ENCODE assay signal across 27 cellular contexts in the genomic region with DNA sequence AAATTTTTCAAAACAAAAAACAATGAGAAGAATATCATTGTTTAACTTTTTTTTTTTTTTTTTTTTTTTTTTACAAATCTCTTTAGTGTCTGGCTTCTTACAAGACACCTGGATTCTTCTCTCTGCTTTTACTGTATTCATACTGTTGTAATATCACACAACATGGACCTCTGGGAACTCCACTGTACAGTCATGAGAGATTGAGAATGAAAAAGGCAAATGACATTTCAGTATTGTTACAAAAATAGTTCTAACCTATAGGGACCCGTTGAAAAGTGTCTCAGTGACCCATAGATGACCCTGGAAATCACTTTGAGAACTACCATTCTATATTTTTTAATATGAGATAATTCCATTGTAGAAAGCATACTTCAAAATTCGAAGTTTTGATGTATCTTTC.
"Had no signal": no experiment of that assay in that cellular context is flagged by ENCODE, and none has a peak within 500 bp of the region (broad histone marks: within the 10 kb centered on the region; RNA-seq: fewer than 3 reads in every experiment).

No MANE protein-coding gene starts in this region.

- DNase-seq: activated CD4-positive, alpha-beta memory T cell treated with anti-CD3 and anti-CD28 coated beads for 36 hours; activated CD4-positive, alpha-beta T cell treated with anti-CD3 and anti-CD28 coated beads, Interleukin-2, amount 10 ng/mL, durations not matched to agents 7 days and 5 days; activated CD4-positive, CD25-positive, alpha-beta regulatory T cell; activated CD8-positive, alpha-beta memory T cell treated with anti-CD3 and anti-CD28 coated beads for 24 hours; activated gamma-delta T cell treated with Interleukin-2 at 50 U/mL for 16 hours; activated naive CD4-positive, alpha-beta T cell treated with anti-CD3 and anti-CD28 coated beads, Interleukin-2, amount 10 ng/mL, durations not matched to agents 7 days and 5 days; activated naive CD8-positive, alpha-beta T cell treated with anti-CD3 and anti-CD28 coated beads for 36 hours; activated T-cell treated with anti-CD3 and anti-CD28 coated beads for 4 hours; activated T-cell treated with anti-CD3 and anti-CD28 coated beads, Interleukin-2, amount 50 U/mL, for 48 hours; brain microvascular endothelial cell; NCI-H1048; NCI-H146; NCI-H187 treated with DMSO at 0.1 percent for 48 hours; NCI-H2081 treated with DMSO at 0.1 percent for 48 hours; NCI-H345; NCI-H510A; NCI-H526 treated with DMSO at 0.1 percent for 48 hours; NCI-H82; NK-92 treated with Interleukin-12 subunit alpha and Interleukin-12 subunit beta, amount 100 ng/mL, for 24 hours; OCI-M1; RPMI8226; T-cell; T-helper 2 cell; T1000 had no signal

- ATAC-seq: activated T-helper 17 cell treated with anti-CD3 and anti-CD28 coated beads, Interleukin-2, amount 50 U/mL, for 72 hours; Panc1; Right ventricle myocardium inferior; T-cell had no signal
